ENCODE assay signal across 36 cellular contexts in the genomic region with DNA sequence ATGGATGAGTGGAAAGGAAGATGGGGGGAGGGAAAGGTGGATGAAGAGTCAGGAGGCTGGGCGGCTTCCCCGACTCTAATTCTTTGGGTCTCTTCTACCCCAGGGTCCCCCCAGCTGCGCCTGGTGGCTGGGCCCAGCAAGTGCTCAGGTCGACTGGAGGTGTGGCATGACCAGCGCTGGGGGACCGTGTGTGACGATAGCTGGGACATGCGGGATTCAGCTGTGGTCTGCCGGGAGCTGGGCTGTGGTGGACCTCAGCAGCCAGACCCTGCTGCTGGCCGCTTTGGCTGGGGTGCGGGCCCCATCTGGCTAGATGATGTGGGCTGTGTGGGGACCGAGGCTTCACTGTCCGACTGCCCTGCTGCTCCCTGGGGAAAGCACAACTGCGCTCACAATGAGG. TPM values are rescaled to one million over a fixed set of nuclear protein-coding genes. Genes with fewer than 3 reads are reported as not detected.
"Had no signal": no experiment of that assay in that cellular context is flagged by ENCODE, and none has a peak within 500 bp of the region (broad histone marks: within the 10 kb centered on the region; RNA-seq: fewer than 3 reads in every experiment).

No MANE protein-coding gene starts in this region.

- H3K27ac ChIP-seq: dorsolateral prefrontal cortex, epithelial cell of prostate, esophagus muscularis mucosa, foreskin keratinocyte, gastroesophageal sphincter, heart left ventricle, hepatocyte, neutrophil, prostate gland, stomach, testis, tibial artery had no signal

- H3K4me1 ChIP-seq: foreskin keratinocyte, prostate gland had no signal

- H3K36me3 ChIP-seq: neutrophil, prostate gland had no signal

- H3K9me3 ChIP-seq: esophagus muscularis mucosa, gastroesophageal sphincter, heart left ventricle, neutrophil, prostate gland, sigmoid colon, stomach, testis, tibial artery had no signal

- H2AFZ ChIP-seq: hepatocyte had no signal

- ATAC-seq: foreskin keratinocyte; gastroesophageal sphincter; heart left ventricle; left lobe of liver; naive thymus-derived CD8-positive, alpha-beta T cell; right cardiac atrium; stimulated activated effector memory CD8-positive, alpha-beta T cell treated with anti-CD3 and anti-CD28 coated beads, Interleukin-12 subunit alpha, Interleukin-12 subunit beta, amount 100 ng/mL, for 72 hours had no signal

- H3K4me2 ChIP-seq: hepatocyte had no signal

- H3K27me3 ChIP-seq: gastroesophageal sphincter, sigmoid colon, testis had no signal

- H3K4me3 ChIP-seq: dorsolateral prefrontal cortex, esophagus muscularis mucosa, gastroesophageal sphincter, heart left ventricle, hepatocyte, prostate gland, sigmoid colon, stomach, testis, tibial artery had no signal

- DNase-seq: dorsolateral prefrontal cortex; effector CD4-positive, alpha-beta T cell; endodermal cell; foreskin keratinocyte; kidney; mammary epithelial cell; mesendoderm; midbrain; naive thymus-derived CD8-positive, alpha-beta T cell; nephron progenitor cell; sigmoid colon; stimulated activated CD4-positive, alpha-beta T cell treated with anti-CD3 and anti-CD28 coated beads, Interleukin-2, amount 100 ng/mL, for 24 hours; stimulated activated CD4-positive, alpha-beta T cell treated with anti-CD3 and anti-CD28 coated beads, Interleukin-4, amount 100 ng/mL, for 24 hours; stimulated activated naive CD4-positive, alpha-beta T cell treated with Interleukin-2 at 50 U/mL for 16 hours; stomach; substantia nigra; testis; tibial artery had no signal

RNA-seq across cellular contexts. Expression of a gene that starts 9.5 kb away (rescaled TPM):
- total RNA-seq: foreskin keratinocyte had no signal
- polyA plus RNA-seq: mammary epithelial cell had no signal

RNA-seq across cellular contexts. Expression of a gene that starts 33.2 kb away (rescaled TPM):
- total RNA-seq: cerebellum; esophagus muscularis mucosa; fibroblast of lung; foreskin keratinocyte; gastroesophageal sphincter; heart left ventricle; hepatocyte; kidney; left lobe of liver; lower leg skin; mammary epithelial cell; mucosa of gallbladder; myocyte; naive thymus-derived CD8-positive, alpha-beta T cell; omental fat pad; prostate gland; right cardiac atrium; sigmoid colon; skeletal muscle tissue; stomach; testis; urinary bladder had no signal
- polyA plus RNA-seq: fibroblast of lung; foreskin keratinocyte; heart left ventricle; hepatocyte; mammary epithelial cell; naive thymus-derived CD8-positive, alpha-beta T cell; right cardiac atrium had no signal
